Comparison of ENCODE assay signal across 17 cellular contexts in genomic region chr6:24779416-24779815, GRCh38. TPM values are rescaled to one million over a fixed set of nuclear protein-coding genes. Genes with fewer than 3 reads are reported as not detected.
DNase-seq lines count a peak whose midpoint lies in the region; ATAC-seq and TF ChIP-seq lines count a peak whose summit lies in the region.
"Had no signal": no experiment of that assay in that cellular context is flagged by ENCODE, and none has a peak within 500 bp of the region (broad histone marks: within the 10 kb centered on the region; RNA-seq: fewer than 3 reads in every experiment).

No MANE protein-coding gene starts in this region.

- H3K27me3 Mint-ChIP-seq in activated T-cell treated with anti-CD3 and anti-CD28 coated beads, Interleukin-2, amount 50 U/mL, for 72 hours (ENCODE audit: low read depth): no peaks in the 10 kb centered on the region
- H3K27me3 Mint-ChIP-seq in type B pancreatic cell: no peaks in the 10 kb centered on the region

- H3K9ac ChIP-seq in SK-N-SH: no peak overlapping the region

- H4K20me1 ChIP-seq in SK-N-SH (ENCODE audit: insufficient read depth): peaks cover 12% of the 10 kb centered on the region; the same call in 1 of the 2 replicates

- POLR2A ChIA-PET in SK-N-SH (lab: Yijun Ruan, JAX): no interaction called here

- no peak for DNase-seq in activated T-cell treated with anti-CD3 and anti-CD28 coated beads, Interleukin-2, amount 50 U/mL, for 72 hours
- no peak for DNase-seq in activated T-cell treated with anti-CD3 and anti-CD28 coated beads, Interleukin-2, amount 50 U/mL, for 1 hour
- no peak for DNase-seq in SK-N-SH
- DNase-seq in fibroblast of villous mesenchyme (ENCODE audit: low read depth): peak; percentile 31
- DNase-seq in type B pancreatic cell (ENCODE audit: extremely low spot score, unreplicated experiment): no peak
- DNase-seq in NCI-H2171 treated with DMSO at 0.1 percent for 48 hours (lab: John Stamatoyannopoulos, UW): no peak
- no peak for DNase-seq in GM03348 (ENCODE audit: low spot score)
- DNase-seq in superior temporal gyrus (ENCODE audit: extremely low spot score): no peak
- DNase-seq: activated T-cell treated with anti-CD3 and anti-CD28 coated beads for 4 hours; amniotic stem cell; islet precursor cell; NCI-H510A; Right ventricle myocardium superior; stimulated activated CD4-positive, alpha-beta T cell treated with anti-CD3 and anti-CD28 coated beads, Interleukin-15, amount 100 ng/mL, for 24 hours; stimulated activated CD8-positive, alpha-beta memory T cell treated with anti-CD3 and anti-CD28 coated beads, Interleukin-4, amount 100 ng/mL, for 48 hours had no signal

- peaks cover 68% of the 10 kb centered on the region for H3K79me2 ChIP-seq in SK-N-SH (ENCODE audit: insufficient read depth)

- no peaks in the 10 kb centered on the region for H3K9me3 ChIP-seq in SK-N-SH
- H3K9me3 ChIP-seq: gastroesophageal sphincter had no signal

- H3K36me3 Mint-ChIP-seq in activated T-cell treated with anti-CD3 and anti-CD28 coated beads, Interleukin-2, amount 50 U/mL, for 72 hours (ENCODE audit: insufficient read depth in 2 of 2): peaks cover 23 to 58% of the 10 kb centered on the region in 2 donors
- H3K36me3 Mint-ChIP-seq in type B pancreatic cell: peaks cover 27% of the 10 kb centered on the region

- H3F3A ChIP-seq in SK-N-SH (replicated peaks; ENCODE audit: insufficient read depth): peaks cover 9% of the 10 kb centered on the region

- H2AFZ ChIP-seq in SK-N-SH (ENCODE audit: low read depth): no peak overlapping the region

- H3K4me3 Mint-ChIP-seq in activated T-cell treated with anti-CD3 and anti-CD28 coated beads, Interleukin-2, amount 50 U/mL, for 72 hours: peak overlapping the region in 1 of 2 donors; percentile 40
- peak overlapping the region; percentile 70 for H3K4me3 Mint-ChIP-seq in type B pancreatic cell

- TF ChIP-seq CTCF in SK-N-SH (IDR thresholded peaks at IDR 0.05) (no peak), fibroblast of villous mesenchyme (IDR thresholded peaks at IDR 0.05; ENCODE audit: insufficient read depth, low read depth, low read length) (no peak), type B pancreatic cell (conservative IDR thresholded peaks at IDR 0.05) (no peak)

- WGBS in SK-N-SH (ENCODE audit: low lambda C conversion rate): 30% methylated on average over 3 of the region's 3 CpGs

- CTCF ChIA-PET in SK-N-SH (lab: Yijun Ruan, JAX): interaction anchor here (1.2 to 1.3 kb wide), 2 partner anchors 9 to 13 kb away, joined by 3 read pairs; no protein-coding TSS in a partner anchor

- no peaks in the 10 kb centered on the region for H3K9me3 Mint-ChIP-seq in activated T-cell treated with anti-CD3 and anti-CD28 coated beads, Interleukin-2, amount 50 U/mL, for 72 hours
- no peaks in the 10 kb centered on the region for H3K9me3 Mint-ChIP-seq in type B pancreatic cell

- no peak for ATAC-seq in activated T-cell treated with anti-CD3 and anti-CD28 coated beads, Interleukin-2, amount 50 U/mL, for 72 hours (replicated peaks in 1 of 2)
- ATAC-seq: gastroesophageal sphincter had no signal

- peak overlapping the region; percentile 1 for H3K4me2 ChIP-seq in SK-N-SH

- no peak for TF ChIP-seq RAD21 in SK-N-SH (IDR thresholded peaks at IDR 0.05; ENCODE audit: low read length)

- peak overlapping the region in 1 of 2 experiments; percentile 42; a peak in 2 of 4 replicates for H3K27ac ChIP-seq in SK-N-SH (ENCODE audit: low read depth in 2 of 2, low read length in 1 of 2)
- H3K27ac ChIP-seq: gastroesophageal sphincter had no signal

- H3K4me3 ChIP-seq in SK-N-SH (ENCODE audit: low read depth in 2 of 2, low read length in 1 of 2) (no peak overlapping the region), fibroblast of villous mesenchyme (ENCODE audit: low read depth, low read length) (no peak overlapping the region)
- H3K4me3 ChIP-seq: gastroesophageal sphincter had no signal

- peaks cover 43% of the 10 kb centered on the region for H3K4me1 Mint-ChIP-seq in activated T-cell treated with anti-CD3 and anti-CD28 coated beads, Interleukin-2, amount 50 U/mL, for 72 hours (ENCODE audit: low read depth)
- peaks cover 23% of the 10 kb centered on the region for H3K4me1 Mint-ChIP-seq in type B pancreatic cell (ENCODE audit: unreplicated experiment)

- no peaks in the 10 kb centered on the region for H3K27me3 ChIP-seq in SK-N-SH (ENCODE audit: insufficient read depth)
- H3K27me3 ChIP-seq: gastroesophageal sphincter had no signal

- no peaks in the 10 kb centered on the region for H3K9me2 ChIP-seq in SK-N-SH

- H3K27ac Mint-ChIP-seq in activated T-cell treated with anti-CD3 and anti-CD28 coated beads, Interleukin-2, amount 50 U/mL, for 72 hours: peak overlapping the region; percentile 27
- H3K27ac Mint-ChIP-seq in type B pancreatic cell: peak overlapping the region; percentile 76

- H3K36me3 ChIP-seq in SK-N-SH (replicated peaks in 1 of 2; ENCODE audit: control insufficient read depth in 1 of 2, insufficient read depth in 2 of 2, low read length in 1 of 2): peaks cover 43 to 45% of the 10 kb centered on the region in 2 experiments

- H3K4me1 ChIP-seq in SK-N-SH (ENCODE audit: control insufficient read depth in 1 of 2, insufficient read depth in 2 of 2, low read depth in 1 of 2, low read length in 1 of 2): peaks cover 11 to 13% of the 10 kb centered on the region in 2 experiments; a peak in 3 of 4 replicates

- TF ChIP-seq EP300 in SK-N-SH (IDR thresholded peaks at IDR 0.05; ENCODE audit: borderline replicate concordance in 1 of 2, low read depth in 1 of 2, low read length in 1 of 2): 0 out of 4 replicates have a peak, but pooled peaks of 1 of the 2 experiments have one; percentile 18

TF ChIP-seq in SK-N-SH, 30 proteins besides CTCF, POLR2A, EP300 and RAD21:
- TF ChIP-seq GATA2 (CRISPR knock-in tag; IDR thresholded peaks at IDR 0.05) (peak; percentile 61), JUND (IDR thresholded peaks at IDR 0.05) (no peak)

RNA-seq across cellular contexts. Expression of gene GMNN, which starts 4.7 kb away (rescaled TPM):
- total RNA-seq in activated T-cell treated with anti-CD3 and anti-CD28 coated beads, Interleukin-2, amount 50 U/mL, for 72 hours: 10 to 100 TPM; 50.8 to 58.5 TPM
- polyA plus RNA-seq in SK-N-SH (2012; rRNA removed): 16.2 and 16.8 TPM in 2 replicates
- polyA plus RNA-seq in SK-N-SH (2012; cell fraction: cytosol; rRNA removed): 19.1 and 20.5 TPM in 2 replicates
- 15.2 and 19.7 TPM in 2 replicates for polyA plus RNA-seq in SK-N-SH (2012; cell fraction: nucleus; rRNA removed)
- 23.5 and 24.2 TPM in 2 replicates for total RNA-seq in fibroblast of villous mesenchyme
- total RNA-seq in type B pancreatic cell (ENCODE audit: low replicate concordance): 38.0 and 66.3 TPM in 2 replicates

RNA-seq across cellular contexts. Expression of gene ARMH2, which starts 19.3 kb away (rescaled TPM):
- total RNA-seq in activated T-cell treated with anti-CD3 and anti-CD28 coated beads, Interleukin-2, amount 50 U/mL, for 72 hours: not detected
- not detected in 2 replicates for polyA plus RNA-seq in SK-N-SH (2012; rRNA removed)
- not detected in 2 replicates for polyA plus RNA-seq in SK-N-SH (2012; cell fraction: cytosol; rRNA removed)
- polyA plus RNA-seq in SK-N-SH (2012; cell fraction: nucleus; rRNA removed): not detected in 2 replicates
- total RNA-seq in fibroblast of villous mesenchyme: not detected in 2 replicates
- not detected in 2 replicates for total RNA-seq in type B pancreatic cell (ENCODE audit: low replicate concordance)
- total RNA-seq: LHCN-M2, Right ventricle myocardium superior had no signal
